Comparison of ENCODE assay signal across 9 cellular contexts in genomic region chr9:83062653-83063527, GRCh38. TPM values are rescaled to one million over a fixed set of nuclear protein-coding genes. Genes with fewer than 3 reads are reported as not detected.
A peak's percentile ranks its signal among the peaks of the same experiment; 100 is the strongest.
DNase-seq lines count a peak whose midpoint lies in the region; ATAC-seq and FAIRE-seq lines count a peak whose summit lies in the region.
"Had no signal": no experiment of that assay in that cellular context is flagged by ENCODE, and none has a peak within 500 bp of the region (broad histone marks: within the 10 kb centered on the region; RNA-seq: fewer than 3 reads in every experiment).

RASEF (minus strand) TSS chr9:83063142; CDS start chr9:83062867, 275 bp downstream.

- FAIRE-seq in small intestine (lab: Jason Lieb, UNC), result no peak
- FAIRE-seq: A204.1 had no signal

- H3K4me3 ChIP-seq in right cardiac atrium (ENCODE audit: low read length), result peak within 1 kb of the TSS; percentile 14
- H3K4me3 ChIP-seq in small intestine (ENCODE audit: low read depth in 1 of 2, low read length in 2 of 2), result peak within 1 kb of the TSS; percentile 49 to 64

- intact Hi-C loops in right cardiac atrium (cut with DNase I), result no loop called here

- H3K27ac ChIP-seq in right cardiac atrium (ENCODE audit: low read length) (no peak within 1 kb of the TSS), small intestine (ENCODE audit: low read depth in 1 of 2, low read length in 1 of 2) (peak within 1 kb of the TSS; percentile 27 to 86)

- H3K27me3 ChIP-seq in right cardiac atrium (ENCODE audit: control insufficient read depth, insufficient read depth) (no peaks in the 10 kb centered on the region), small intestine (ENCODE audit: control insufficient read depth in 2 of 2, insufficient read depth in 2 of 2, low read length in 2 of 2) (peaks cover 0 to 6% of the 10 kb centered on the region in 2 donors)

- DNase-seq in DMS 273 (lab: John Stamatoyannopoulos, UW; ENCODE audit: unreplicated experiment) (peak; percentile 85), DMS 273 treated with DMSO at 0.1 percent for 48 hours (lab: John Stamatoyannopoulos, UW) (no peak), RPMI7951 (ENCODE audit: low read depth) (peak; percentile 32), right cardiac atrium (peak; percentile 12 to 56 (median 54)), small intestine (peak; percentile 78), NCI-H187 treated with DMSO at 0.1 percent for 48 hours (lab: John Stamatoyannopoulos, UW) (no peak)
- no peak for DNase-seq in stimulated activated CD8-positive, alpha-beta memory T cell treated with anti-CD3 and anti-CD28 coated beads, Interleukin-4, amount 100 ng/mL, for 48 hours

- H3K4me1 ChIP-seq in right cardiac atrium (ENCODE audit: control insufficient read depth, insufficient read depth, low read length) (no peaks in the 10 kb centered on the region), small intestine (ENCODE audit: control insufficient read depth in 2 of 2, insufficient read depth in 1 of 2, low read depth in 1 of 2, low read length in 1 of 2) (peaks cover 2 to 6% of the 10 kb centered on the region in 2 donors)

- ATAC-seq in right cardiac atrium (peak; percentile 48 to 71), GM21360 (IDR thresholded peaks at IDR 0.05; ENCODE audit: unreplicated experiment) (no peak)

- WGBS in right cardiac atrium, result 1% methylated on average over 98 of the region's 98 CpGs
- WGBS in small intestine, 3 donors, result 2 to 4% (median 3%) methylated on average over 61 to 98 of the region's 98 CpGs

- no peaks in the 10 kb centered on the region for H3K9me3 ChIP-seq in right cardiac atrium (ENCODE audit: control insufficient read depth, low read length)
- no peaks in the 10 kb centered on the region for H3K9me3 ChIP-seq in small intestine (ENCODE audit: control insufficient read depth, low read depth)

- no peaks in the 10 kb centered on the region for H3K36me3 ChIP-seq in small intestine (ENCODE audit: control insufficient read depth in 2 of 2, insufficient read depth in 2 of 2, low read length in 2 of 2)

RNA-seq across cellular contexts. Expression of gene RASEF, which starts in this region (rescaled TPM):
- total RNA-seq in RPMI7951 (2014; rRNA removed; shearing (Covaris generic)), result 1.3 and 1.4 TPM in 2 replicates
- under 1 TPM in 2 of 4 donors, not detected in 2; 0.15 to 0.17 TPM for total RNA-seq in right cardiac atrium
- polyA plus RNA-seq in right cardiac atrium (0.02 TPM), small intestine (1 to 10 TPM; 2.2 to 5.1 (median 4.2) TPM)

Comparison
In these comparisons a context has a peak if more than half of its experiments do, and no peak if none do; other contexts are left out.
1. DNase-seq: peak in DMS 273 (single experiment), RPMI7951 (single experiment) and small intestine (single experiment); none in DMS 273 treated with DMSO at 0.1 percent for 48 hours (single experiment), NCI-H187 treated with DMSO at 0.1 percent for 48 hours (single experiment) and stimulated activated CD8-positive, alpha-beta memory T cell treated with anti-CD3 and anti-CD28 coated beads, Interleukin-4, amount 100 ng/mL, for 48 hours (single experiment).
2. Peak in DNase-seq, ATAC-seq and H3K4me3 ChIP-seq in right cardiac atrium; RNA of the gene not detected or under 1 TPM.